ENCODE assay signal across 1 cellular context in the genomic region with DNA sequence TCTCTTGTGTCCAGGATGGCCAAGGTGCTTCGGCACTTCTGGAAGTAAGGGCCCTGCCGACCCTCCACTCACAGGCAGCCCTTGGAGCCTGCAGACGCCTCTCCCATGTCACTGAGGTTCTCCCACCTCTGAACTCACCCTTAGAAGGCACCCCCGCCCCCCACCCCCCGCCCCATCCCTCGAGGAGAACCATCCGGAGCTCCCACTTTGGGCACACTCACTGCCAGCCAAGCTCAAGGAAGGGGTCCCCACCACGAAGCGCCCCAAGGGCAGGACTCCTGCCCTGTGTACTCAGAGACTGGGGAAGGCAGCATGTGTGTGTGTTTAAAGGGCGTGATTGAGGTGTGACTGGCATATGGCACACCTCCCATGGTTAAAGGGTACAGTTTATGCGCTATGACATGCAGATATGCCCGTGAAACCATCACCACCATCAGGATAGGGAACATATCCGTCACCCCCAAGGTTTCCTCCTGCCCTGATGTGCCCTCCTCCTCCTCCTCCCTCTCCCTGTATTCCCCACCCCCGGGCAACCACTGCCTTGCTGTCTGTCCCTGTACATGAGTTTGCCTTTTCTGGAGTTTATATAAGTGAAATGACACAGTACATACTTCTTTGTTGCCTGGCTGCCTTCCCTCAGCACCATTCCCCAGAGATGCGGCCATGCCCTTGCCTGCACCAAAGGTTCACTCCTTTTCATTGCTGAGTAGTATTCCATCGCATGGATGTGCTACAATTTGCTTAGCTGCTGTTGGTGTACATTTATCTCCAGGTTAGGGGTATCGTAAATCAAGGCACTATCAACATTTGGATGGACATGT.
TF ChIP-seq lines count a peak whose summit lies in the region.

No MANE protein-coding gene starts in this region.

TF ChIP-seq in WTC11, 78 proteins besides CTCF, POLR2A, EP300 and RAD21 (continued from another document):
- TF ChIP-seq, protein P1, sequence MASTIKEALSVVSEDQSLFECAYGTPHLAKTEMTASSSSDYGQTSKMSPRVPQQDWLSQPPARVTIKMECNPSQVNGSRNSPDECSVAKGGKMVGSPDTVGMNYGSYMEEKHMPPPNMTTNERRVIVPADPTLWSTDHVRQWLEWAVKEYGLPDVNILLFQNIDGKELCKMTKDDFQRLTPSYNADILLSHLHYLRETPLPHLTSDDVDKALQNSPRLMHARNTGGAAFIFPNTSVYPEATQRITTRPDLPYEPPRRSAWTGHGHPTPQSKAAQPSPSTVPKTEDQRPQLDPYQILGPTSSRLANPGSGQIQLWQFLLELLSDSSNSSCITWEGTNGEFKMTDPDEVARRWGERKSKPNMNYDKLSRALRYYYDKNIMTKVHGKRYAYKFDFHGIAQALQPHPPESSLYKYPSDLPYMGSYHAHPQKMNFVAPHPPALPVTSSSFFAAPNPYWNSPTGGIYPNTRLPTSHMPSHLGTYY (CRISPR knock-in tag; IDR thresholded peaks at IDR 0.05) = no peak
- no peak for TF ChIP-seq SP1 (CRISPR knock-in tag; conservative IDR thresholded peaks at IDR 0.05)
- TF ChIP-seq, protein P2, sequence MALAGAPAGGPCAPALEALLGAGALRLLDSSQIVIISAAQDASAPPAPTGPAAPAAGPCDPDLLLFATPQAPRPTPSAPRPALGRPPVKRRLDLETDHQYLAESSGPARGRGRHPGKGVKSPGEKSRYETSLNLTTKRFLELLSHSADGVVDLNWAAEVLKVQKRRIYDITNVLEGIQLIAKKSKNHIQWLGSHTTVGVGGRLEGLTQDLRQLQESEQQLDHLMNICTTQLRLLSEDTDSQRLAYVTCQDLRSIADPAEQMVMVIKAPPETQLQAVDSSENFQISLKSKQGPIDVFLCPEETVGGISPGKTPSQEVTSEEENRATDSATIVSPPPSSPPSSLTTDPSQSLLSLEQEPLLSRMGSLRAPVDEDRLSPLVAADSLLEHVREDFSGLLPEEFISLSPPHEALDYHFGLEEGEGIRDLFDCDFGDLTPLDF (CRISPR knock-in tag; IDR thresholded peaks at IDR 0.05) = no peak
- no peak for TF ChIP-seq NFE2L1 (CRISPR knock-in tag; IDR thresholded peaks at IDR 0.05)
- TF ChIP-seq, protein P3, sequence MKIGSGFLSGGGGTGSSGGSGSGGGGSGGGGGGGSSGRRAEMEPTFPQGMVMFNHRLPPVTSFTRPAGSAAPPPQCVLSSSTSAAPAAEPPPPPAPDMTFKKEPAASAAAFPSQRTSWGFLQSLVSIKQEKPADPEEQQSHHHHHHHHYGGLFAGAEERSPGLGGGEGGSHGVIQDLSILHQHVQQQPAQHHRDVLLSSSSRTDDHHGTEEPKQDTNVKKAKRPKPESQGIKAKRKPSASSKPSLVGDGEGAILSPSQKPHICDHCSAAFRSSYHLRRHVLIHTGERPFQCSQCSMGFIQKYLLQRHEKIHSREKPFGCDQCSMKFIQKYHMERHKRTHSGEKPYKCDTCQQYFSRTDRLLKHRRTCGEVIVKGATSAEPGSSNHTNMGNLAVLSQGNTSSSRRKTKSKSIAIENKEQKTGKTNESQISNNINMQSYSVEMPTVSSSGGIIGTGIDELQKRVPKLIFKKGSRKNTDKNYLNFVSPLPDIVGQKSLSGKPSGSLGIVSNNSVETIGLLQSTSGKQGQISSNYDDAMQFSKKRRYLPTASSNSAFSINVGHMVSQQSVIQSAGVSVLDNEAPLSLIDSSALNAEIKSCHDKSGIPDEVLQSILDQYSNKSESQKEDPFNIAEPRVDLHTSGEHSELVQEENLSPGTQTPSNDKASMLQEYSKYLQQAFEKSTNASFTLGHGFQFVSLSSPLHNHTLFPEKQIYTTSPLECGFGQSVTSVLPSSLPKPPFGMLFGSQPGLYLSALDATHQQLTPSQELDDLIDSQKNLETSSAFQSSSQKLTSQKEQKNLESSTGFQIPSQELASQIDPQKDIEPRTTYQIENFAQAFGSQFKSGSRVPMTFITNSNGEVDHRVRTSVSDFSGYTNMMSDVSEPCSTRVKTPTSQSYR (CRISPR knock-in tag; IDR thresholded peaks at IDR 0.05) = no peak
- no peak for TF ChIP-seq NFYB (CRISPR knock-in tag; conservative IDR thresholded peaks at IDR 0.05; ENCODE audit: low read depth)
- TF ChIP-seq, protein P4, sequence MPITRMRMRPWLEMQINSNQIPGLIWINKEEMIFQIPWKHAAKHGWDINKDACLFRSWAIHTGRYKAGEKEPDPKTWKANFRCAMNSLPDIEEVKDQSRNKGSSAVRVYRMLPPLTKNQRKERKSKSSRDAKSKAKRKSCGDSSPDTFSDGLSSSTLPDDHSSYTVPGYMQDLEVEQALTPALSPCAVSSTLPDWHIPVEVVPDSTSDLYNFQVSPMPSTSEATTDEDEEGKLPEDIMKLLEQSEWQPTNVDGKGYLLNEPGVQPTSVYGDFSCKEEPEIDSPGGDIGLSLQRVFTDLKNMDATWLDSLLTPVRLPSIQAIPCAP (CRISPR knock-in tag; IDR thresholded peaks at IDR 0.05) = no peak
- TF ChIP-seq, protein P5, sequence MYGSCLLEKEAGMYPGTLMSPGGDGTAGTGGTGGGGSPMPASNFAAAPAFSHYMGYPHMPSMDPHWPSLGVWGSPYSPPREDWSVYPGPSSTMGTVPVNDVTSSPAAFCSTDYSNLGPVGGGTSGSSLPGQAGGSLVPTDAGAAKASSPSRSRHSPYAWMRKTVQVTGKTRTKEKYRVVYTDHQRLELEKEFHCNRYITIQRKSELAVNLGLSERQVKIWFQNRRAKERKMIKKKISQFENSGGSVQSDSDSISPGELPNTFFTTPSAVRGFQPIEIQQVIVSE (CRISPR knock-in tag; IDR thresholded peaks at IDR 0.05; ENCODE audit: borderline replicate concordance) = no peak
